ENCODE assay signal across 14 cellular contexts in genomic region chr10:80517416-80518142, GRCh38. TPM values are rescaled to one million over a fixed set of nuclear protein-coding genes. Genes with fewer than 3 reads are reported as not detected.
A peak's percentile ranks its signal among the peaks of the same experiment; 100 is the strongest.
DNase-seq lines count a peak whose midpoint lies in the region; ATAC-seq and TF ChIP-seq lines count a peak whose summit lies in the region.
"Had no signal": no experiment of that assay in that cellular context is flagged by ENCODE, and none has a peak within 500 bp of the region (broad histone marks: within the 10 kb centered on the region; RNA-seq: fewer than 3 reads in every experiment).

No MANE protein-coding gene starts in this region.

- H3K4me3 Mint-ChIP-seq in HFFc6 = no peak overlapping the region
- H3K4me3 Mint-ChIP-seq in activated naive CD8-positive, alpha-beta T cell treated with anti-CD3 and anti-CD28 coated beads, Interleukin-2, amount 10 ng/mL, durations not matched to agents 7 days and 5 days = no peak overlapping the region
- H3K4me3 Mint-ChIP-seq in stimulated activated effector memory CD8-positive, alpha-beta T cell treated with anti-CD3 and anti-CD28 coated beads, Interleukin-12 subunit alpha, Interleukin-12 subunit beta, amount 100 ng/mL, for 72 hours = no peak overlapping the region

- H3K4me1 ChIP-seq in lower lobe of right lung = peaks cover 16% of the 10 kb centered on the region
- H3K4me1 ChIP-seq: breast epithelium, SJCRH30 had no signal

- POLR2A ChIA-PET in activated naive CD8-positive, alpha-beta T cell treated with anti-CD3 and anti-CD28 coated beads, Interleukin-2, amount 10 ng/mL, durations not matched to agents 7 days and 5 days (lab: Charles Lee) = no interaction called here

- H3K4me1 Mint-ChIP-seq in HFFc6 (ENCODE audit: low read depth) = peaks cover 6% of the 10 kb centered on the region; the same call in 1 of the 2 replicates
- peaks cover 41% of the 10 kb centered on the region for H3K4me1 Mint-ChIP-seq in activated naive CD8-positive, alpha-beta T cell treated with anti-CD3 and anti-CD28 coated beads, Interleukin-2, amount 10 ng/mL, durations not matched to agents 7 days and 5 days
- H3K4me1 Mint-ChIP-seq in stimulated activated effector memory CD8-positive, alpha-beta T cell treated with anti-CD3 and anti-CD28 coated beads, Interleukin-12 subunit alpha, Interleukin-12 subunit beta, amount 100 ng/mL, for 72 hours = peaks cover 33% of the 10 kb centered on the region

- peak overlapping the region; percentile 26; the same call in 1 of the 2 replicates for H3K27ac Mint-ChIP-seq in HFFc6
- H3K27ac Mint-ChIP-seq in activated naive CD8-positive, alpha-beta T cell treated with anti-CD3 and anti-CD28 coated beads, Interleukin-2, amount 10 ng/mL, durations not matched to agents 7 days and 5 days = peak overlapping the region; percentile 51
- peak overlapping the region; percentile 84 for H3K27ac Mint-ChIP-seq in stimulated activated effector memory CD8-positive, alpha-beta T cell treated with anti-CD3 and anti-CD28 coated beads, Interleukin-12 subunit alpha, Interleukin-12 subunit beta, amount 100 ng/mL, for 72 hours

- H3K9me3 Mint-ChIP-seq in HFFc6 = no peaks in the 10 kb centered on the region
- no peaks in the 10 kb centered on the region for H3K9me3 Mint-ChIP-seq in activated naive CD8-positive, alpha-beta T cell treated with anti-CD3 and anti-CD28 coated beads, Interleukin-2, amount 10 ng/mL, durations not matched to agents 7 days and 5 days
- no peaks in the 10 kb centered on the region for H3K9me3 Mint-ChIP-seq in stimulated activated effector memory CD8-positive, alpha-beta T cell treated with anti-CD3 and anti-CD28 coated beads, Interleukin-12 subunit alpha, Interleukin-12 subunit beta, amount 100 ng/mL, for 72 hours

- H3K27ac ChIP-seq in lower lobe of right lung = peak overlapping the region; percentile 36
- H3K27ac ChIP-seq: epithelial cell of prostate, SJCRH30 had no signal

- intact Hi-C loops in lower lobe of right lung (cut with DNase I) = no loop called here

- H3K4me3 ChIP-seq in lower lobe of right lung = no peak overlapping the region
- H3K4me3 ChIP-seq: breast epithelium, SJCRH30 had no signal

- no peaks in the 10 kb centered on the region for H3K9me3 ChIP-seq in lower lobe of right lung
- H3K9me3 ChIP-seq: breast epithelium, SJCRH30 had no signal

- TF ChIP-seq CTCF in HFFc6 (IDR thresholded peaks at IDR 0.05) (no peak), lower lobe of right lung (IDR thresholded peaks at IDR 0.05) (no peak)

- peaks cover 5% of the 10 kb centered on the region; the same call in 1 of the 2 replicates for H3K27me3 Mint-ChIP-seq in HFFc6 (ENCODE audit: insufficient read depth)
- no peaks in the 10 kb centered on the region for H3K27me3 Mint-ChIP-seq in activated naive CD8-positive, alpha-beta T cell treated with anti-CD3 and anti-CD28 coated beads, Interleukin-2, amount 10 ng/mL, durations not matched to agents 7 days and 5 days

- H3K36me3 Mint-ChIP-seq in HFFc6 (ENCODE audit: low read depth) = peaks cover 35% of the 10 kb centered on the region; the same call in 1 of the 2 replicates
- peaks cover 39% of the 10 kb centered on the region for H3K36me3 Mint-ChIP-seq in activated naive CD8-positive, alpha-beta T cell treated with anti-CD3 and anti-CD28 coated beads, Interleukin-2, amount 10 ng/mL, durations not matched to agents 7 days and 5 days
- peaks cover 79% of the 10 kb centered on the region for H3K36me3 Mint-ChIP-seq in stimulated activated effector memory CD8-positive, alpha-beta T cell treated with anti-CD3 and anti-CD28 coated beads, Interleukin-12 subunit alpha, Interleukin-12 subunit beta, amount 100 ng/mL, for 72 hours

- ATAC-seq in activated naive CD8-positive, alpha-beta T cell treated with anti-CD3 and anti-CD28 coated beads, Interleukin-2, amount 10 ng/mL, durations not matched to agents 7 days and 5 days (ENCODE audit: low read depth) = no peak
- ATAC-seq in lower lobe of right lung (no peak), HG02970 (IDR thresholded peaks at IDR 0.05; ENCODE audit: low FRiP score, unreplicated experiment) (no peak)
- no peak for ATAC-seq in stimulated activated effector memory CD8-positive, alpha-beta T cell treated with anti-CD3 and anti-CD28 coated beads, Interleukin-12 subunit alpha, Interleukin-12 subunit beta, amount 100 ng/mL, for 72 hours

- H3K36me3 ChIP-seq in lower lobe of right lung = peaks cover 95% of the 10 kb centered on the region

- DNase-seq in HFFc6 = no peak
- DNase-seq in activated naive CD8-positive, alpha-beta T cell treated with anti-CD3 and anti-CD28 coated beads, Interleukin-2, amount 10 ng/mL, durations not matched to agents 7 days and 5 days = no peak
- DNase-seq in lower lobe of right lung = no peak
- no peak for DNase-seq in stimulated activated effector memory CD8-positive, alpha-beta T cell treated with anti-CD3 and anti-CD28 coated beads, Interleukin-12 subunit alpha, Interleukin-12 subunit beta, amount 100 ng/mL, for 72 hours (ENCODE audit: low spot score in 2 of 2)
- no peak for DNase-seq in NAMALWA (ENCODE audit: low spot score)
- DNase-seq in NCI-H446 (lab: John Stamatoyannopoulos, UW) = no peak
- DNase-seq: COR-L47; SJCRH30; stimulated activated CD4-positive, alpha-beta T cell treated with anti-CD3 and anti-CD28 coated beads, Interleukin-4, amount 100 ng/mL, for 4 hours; stimulated activated naive CD8-positive, alpha-beta T cell treated with anti-CD3 and anti-CD28 coated beads, Interleukin-15, Interleukin-2, amounts not matched to agents 100 U/mL and 50 U/mL, for 24 hours had no signal

- no peaks in the 10 kb centered on the region for H3K27me3 ChIP-seq in lower lobe of right lung (ENCODE audit: low read depth)
- H3K27me3 ChIP-seq: breast epithelium, SJCRH30 had no signal

RNA-seq across cellular contexts. Expression of gene SH2D4B, which starts 20.1 kb away (rescaled TPM):
- not detected for total RNA-seq in HFFc6 (2021; fragmentation: NEBNext Ultra II Directional; extraction: Animal tissue kit (Norgen Biotek cat#: 25700))
- under 1 TPM; 0.14 to 0.22 TPM for total RNA-seq in activated naive CD8-positive, alpha-beta T cell treated with anti-CD3 and anti-CD28 coated beads, Interleukin-2, amount 10 ng/mL, durations not matched to agents 7 days and 5 days
- 1.4 TPM for total RNA-seq in lower lobe of right lung
- total RNA-seq: M059J, SJCRH30 had no signal

Comparison
In these comparisons a context has a peak if more than half of its experiments do, and no peak if none do; other contexts are left out.
1. H3K27ac Mint-ChIP-seq: peak in every context shown above with its lines; median percentile 84 in stimulated activated effector memory CD8-positive, alpha-beta T cell treated with anti-CD3 and anti-CD28 coated beads, Interleukin-12 subunit alpha, Interleukin-12 subunit beta, amount 100 ng/mL, for 72 hours; 51 in activated naive CD8-positive, alpha-beta T cell treated with anti-CD3 and anti-CD28 coated beads, Interleukin-2, amount 10 ng/mL, durations not matched to agents 7 days and 5 days; 26 in HFFc6.